ENCODE assay signal across 1 cellular context in the genomic region with DNA sequence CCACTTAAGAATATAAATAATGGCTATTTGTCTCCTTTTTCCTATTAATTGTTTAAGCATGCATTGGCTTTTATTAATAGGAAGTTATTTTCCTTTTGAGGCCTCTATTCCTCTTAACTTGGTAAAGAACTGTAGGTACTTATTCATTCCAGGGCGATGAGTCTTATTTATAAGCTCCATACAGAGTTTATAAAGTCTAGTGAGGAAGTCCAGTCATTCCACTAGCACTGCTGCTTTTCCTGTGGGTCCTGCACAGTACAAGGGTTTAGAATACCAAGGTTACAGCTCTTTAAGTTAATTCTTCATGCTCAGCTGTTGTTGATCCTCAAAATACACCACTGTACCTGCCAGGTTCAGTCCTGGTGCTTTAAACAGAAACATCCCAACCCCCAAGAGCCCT.
TF ChIP-seq lines count a peak whose summit lies in the region.

No MANE protein-coding gene starts in this region.

TF ChIP-seq in GM23338, 12 proteins besides CTCF, POLR2A, EP300 and RAD21 (continued from another document):
- TF ChIP-seq, protein P1, sequence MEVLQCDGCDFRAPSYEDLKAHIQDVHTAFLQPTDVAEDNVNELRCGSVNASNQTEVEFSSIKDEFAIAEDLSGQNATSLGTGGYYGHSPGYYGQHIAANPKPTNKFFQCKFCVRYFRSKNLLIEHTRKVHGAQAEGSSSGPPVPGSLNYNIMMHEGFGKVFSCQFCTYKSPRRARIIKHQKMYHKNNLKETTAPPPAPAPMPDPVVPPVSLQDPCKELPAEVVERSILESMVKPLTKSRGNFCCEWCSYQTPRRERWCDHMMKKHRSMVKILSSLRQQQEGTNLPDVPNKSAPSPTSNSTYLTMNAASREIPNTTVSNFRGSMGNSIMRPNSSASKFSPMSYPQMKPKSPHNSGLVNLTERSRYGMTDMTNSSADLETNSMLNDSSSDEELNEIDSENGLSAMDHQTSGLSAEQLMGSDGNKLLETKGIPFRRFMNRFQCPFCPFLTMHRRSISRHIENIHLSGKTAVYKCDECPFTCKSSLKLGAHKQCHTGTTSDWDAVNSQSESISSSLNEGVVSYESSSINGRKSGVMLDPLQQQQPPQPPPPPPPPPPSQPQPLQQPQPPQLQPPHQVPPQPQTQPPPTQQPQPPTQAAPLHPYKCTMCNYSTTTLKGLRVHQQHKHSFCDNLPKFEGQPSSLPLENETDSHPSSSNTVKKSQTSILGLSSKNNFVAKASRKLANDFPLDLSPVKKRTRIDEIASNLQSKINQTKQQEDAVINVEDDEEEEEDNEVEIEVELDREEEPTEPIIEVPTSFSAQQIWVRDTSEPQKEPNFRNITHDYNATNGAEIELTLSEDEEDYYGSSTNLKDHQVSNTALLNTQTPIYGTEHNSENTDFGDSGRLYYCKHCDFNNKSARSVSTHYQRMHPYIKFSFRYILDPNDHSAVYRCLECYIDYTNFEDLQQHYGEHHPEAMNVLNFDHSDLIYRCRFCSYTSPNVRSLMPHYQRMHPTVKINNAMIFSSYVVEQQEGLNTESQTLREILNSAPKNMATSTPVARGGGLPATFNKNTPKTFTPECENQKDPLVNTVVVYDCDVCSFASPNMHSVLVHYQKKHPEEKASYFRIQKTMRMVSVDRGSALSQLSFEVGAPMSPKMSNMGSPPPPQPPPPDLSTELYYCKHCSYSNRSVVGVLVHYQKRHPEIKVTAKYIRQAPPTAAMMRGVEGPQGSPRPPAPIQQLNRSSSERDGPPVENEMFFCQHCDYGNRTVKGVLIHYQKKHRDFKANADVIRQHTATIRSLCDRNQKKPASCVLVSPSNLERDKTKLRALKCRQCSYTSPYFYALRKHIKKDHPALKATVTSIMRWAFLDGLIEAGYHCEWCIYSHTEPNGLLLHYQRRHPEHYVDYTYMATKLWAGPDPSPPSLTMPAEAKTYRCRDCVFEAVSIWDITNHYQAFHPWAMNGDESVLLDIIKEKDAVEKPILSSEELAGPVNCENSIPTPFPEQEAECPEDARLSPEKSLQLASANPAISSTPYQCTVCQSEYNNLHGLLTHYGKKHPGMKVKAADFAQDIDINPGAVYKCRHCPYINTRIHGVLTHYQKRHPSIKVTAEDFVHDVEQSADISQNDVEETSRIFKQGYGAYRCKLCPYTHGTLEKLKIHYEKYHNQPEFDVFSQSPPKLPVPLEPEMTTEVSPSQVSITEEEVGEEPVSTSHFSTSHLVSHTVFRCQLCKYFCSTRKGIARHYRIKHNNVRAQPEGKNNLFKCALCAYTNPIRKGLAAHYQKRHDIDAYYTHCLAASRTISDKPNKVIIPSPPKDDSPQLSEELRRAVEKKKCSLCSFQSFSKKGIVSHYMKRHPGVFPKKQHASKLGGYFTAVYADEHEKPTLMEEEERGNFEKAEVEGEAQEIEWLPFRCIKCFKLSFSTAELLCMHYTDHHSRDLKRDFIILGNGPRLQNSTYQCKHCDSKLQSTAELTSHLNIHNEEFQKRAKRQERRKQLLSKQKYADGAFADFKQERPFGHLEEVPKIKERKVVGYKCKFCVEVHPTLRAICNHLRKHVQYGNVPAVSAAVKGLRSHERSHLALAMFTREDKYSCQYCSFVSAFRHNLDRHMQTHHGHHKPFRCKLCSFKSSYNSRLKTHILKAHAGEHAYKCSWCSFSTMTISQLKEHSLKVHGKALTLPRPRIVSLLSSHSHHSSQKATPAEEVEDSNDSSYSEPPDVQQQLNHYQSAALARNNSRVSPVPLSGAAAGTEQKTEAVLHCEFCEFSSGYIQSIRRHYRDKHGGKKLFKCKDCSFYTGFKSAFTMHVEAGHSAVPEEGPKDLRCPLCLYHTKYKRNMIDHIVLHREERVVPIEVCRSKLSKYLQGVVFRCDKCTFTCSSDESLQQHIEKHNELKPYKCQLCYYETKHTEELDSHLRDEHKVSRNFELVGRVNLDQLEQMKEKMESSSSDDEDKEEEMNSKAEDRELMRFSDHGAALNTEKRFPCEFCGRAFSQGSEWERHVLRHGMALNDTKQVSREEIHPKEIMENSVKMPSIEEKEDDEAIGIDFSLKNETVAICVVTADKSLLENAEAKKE (CRISPR knock-in tag; IDR thresholded peaks at IDR 0.05): no peak
- TF ChIP-seq NANOG (IDR thresholded peaks at IDR 0.05; ENCODE audit: borderline replicate concordance) (no peak), REST (IDR thresholded peaks at IDR 0.05; ENCODE audit: unreplicated experiment) (no peak), ETS1 (IDR thresholded peaks at IDR 0.05) (no peak), EZH2 (IDR thresholded peaks at IDR 0.05; ENCODE audit: low read depth, unreplicated experiment) (no peak)
